9 cellular contexts compared by ENCODE assay signal in genomic region chr20:62356948-62357667, GRCh38. TPM values are rescaled to one million over a fixed set of nuclear protein-coding genes. Genes with fewer than 3 reads are reported as not detected.
DNase-seq lines count a peak whose midpoint lies in the region; ATAC-seq and TF ChIP-seq lines count a peak whose summit lies in the region.
"Had no signal": no experiment of that assay in that cellular context is flagged by ENCODE, and none has a peak within 500 bp of the region (broad histone marks: within the 10 kb centered on the region; RNA-seq: fewer than 3 reads in every experiment).

No MANE protein-coding gene starts in this region.

- intact Hi-C loops in IMR-90 (cut with micrococcal nuclease), result no loop called here

- H3K14ac ChIP-seq in IMR-90 (replicated peaks; ENCODE audit: low read depth, low read length), result no peak overlapping the region; the same call in 1 of the 2 replicates

- peak; percentile 66 for DNase-seq in IMR-90
- DNase-seq in brain microvascular endothelial cell, result peak; percentile 64
- no peak for DNase-seq in activated T-cell treated with anti-CD3 and anti-CD28 coated beads, Interleukin-2, amount 50 U/mL, for 72 hours
- DNase-seq in RPMI8226, result no peak
- DNase-seq: naive thymus-derived CD8-positive, alpha-beta T cell had no signal

- H2BK20ac ChIP-seq in IMR-90 (ENCODE audit: low read depth, low read length), result peak overlapping the region; percentile 39

- H3K4me3 Mint-ChIP-seq in activated T-cell treated with anti-CD3 and anti-CD28 coated beads, Interleukin-2, amount 50 U/mL, for 72 hours, result no peak overlapping the region
- H3K4me3 Mint-ChIP-seq: naive thymus-derived CD8-positive, alpha-beta T cell had no signal

- H2BK120ac ChIP-seq in IMR-90 (ENCODE audit: low read depth, low read length), result peak overlapping the region; percentile 62; the same call in 1 of the 2 replicates

- no peaks in the 10 kb centered on the region for H3K79me1 ChIP-seq in IMR-90 (ENCODE audit: low read depth in 1 of 2, low read length in 2 of 2)

- no peak overlapping the region for H2BK5ac ChIP-seq in IMR-90 (ENCODE audit: low read depth, low read length, poor library complexity, severe bottlenecking)

- peak overlapping the region; percentile 83 for H2AK5ac ChIP-seq in IMR-90 (ENCODE audit: low read depth, low read length)

- ATAC-seq in IMR-90 (ENCODE audit: low read depth) (peak; percentile 65), HG03571 (IDR thresholded peaks at IDR 0.05; ENCODE audit: unreplicated experiment) (no peak), GM21360 (IDR thresholded peaks at IDR 0.05; ENCODE audit: unreplicated experiment) (no peak)
- no peak for ATAC-seq in activated T-cell treated with anti-CD3 and anti-CD28 coated beads, Interleukin-2, amount 50 U/mL, for 72 hours (replicated peaks in 1 of 2)
- ATAC-seq: naive thymus-derived CD8-positive, alpha-beta T cell had no signal

- H3K27ac ChIP-seq in IMR-90 (ENCODE audit: insufficient read depth, low read length) (no peak overlapping the region), brain microvascular endothelial cell (peak overlapping the region; percentile 75), iPS-20b (ENCODE audit: low read length) (peak overlapping the region; percentile 56), temporal lobe (ENCODE audit: low read depth, low read length) (peak overlapping the region; percentile 84)

- no peaks in the 10 kb centered on the region for H3K27me3 ChIP-seq in IMR-90 (ENCODE audit: control insufficient read depth, insufficient read depth, low read length)
- H3K27me3 ChIP-seq in brain microvascular endothelial cell (replicated peaks), result no peaks in the 10 kb centered on the region
- no peaks in the 10 kb centered on the region for H3K27me3 ChIP-seq in iPS-20b (ENCODE audit: insufficient read depth, low read length)

- 11% methylated on average over 5 of the region's 29 CpGs; no CpG with 5 or more reads in 1 of the 2 experiments for WGBS in IMR-90 (ENCODE audit: extremely low coverage in 2 of 2, insufficient read length in 1 of 2), 2 experiments

- no peaks in the 10 kb centered on the region for H3K27me3 Mint-ChIP-seq in activated T-cell treated with anti-CD3 and anti-CD28 coated beads, Interleukin-2, amount 50 U/mL, for 72 hours (ENCODE audit: low read depth)

- H3K4me1 Mint-ChIP-seq in activated T-cell treated with anti-CD3 and anti-CD28 coated beads, Interleukin-2, amount 50 U/mL, for 72 hours (ENCODE audit: low read depth), result no peaks in the 10 kb centered on the region
- H3K4me1 Mint-ChIP-seq: naive thymus-derived CD8-positive, alpha-beta T cell had no signal

- no peak for TF ChIP-seq POLR2A in IMR-90 (IDR thresholded peaks at IDR 0.05; ENCODE audit: low read depth, low read length)

- no peak for TF ChIP-seq RAD21 in IMR-90 (IDR thresholded peaks at IDR 0.05; ENCODE audit: low read length)

- CTCF ChIA-PET in IMR-90 (lab: Yijun Ruan, JAX), result interaction anchor here (1.0 to 1.3 kb wide), 2 partner anchors 11 to 12 kb away, joined by 3 to 4 read pairs; no protein-coding TSS in a partner anchor

- H3K56ac ChIP-seq in IMR-90 (ENCODE audit: extremely low read depth, insufficient read depth, low read length), result no peak overlapping the region

- peak overlapping the region; percentile 20; the same call in 1 of the 2 replicates for H4K91ac ChIP-seq in IMR-90 (ENCODE audit: insufficient read depth, low read depth, low read length)

- in situ Hi-C loops in IMR-90 (cut with MboI; ENCODE audit: low sequenced_read_pairs), result no loop called here
- in situ Hi-C loops in brain microvascular endothelial cell (cut with HindIII; ENCODE audit: low pct_ligation_motif_present, low sequenced_read_pairs), result no loop called here

- H3K9me3 Mint-ChIP-seq in activated T-cell treated with anti-CD3 and anti-CD28 coated beads, Interleukin-2, amount 50 U/mL, for 72 hours, result no peaks in the 10 kb centered on the region
- H3K9me3 Mint-ChIP-seq: naive thymus-derived CD8-positive, alpha-beta T cell had no signal

- H4K8ac ChIP-seq in IMR-90 (ENCODE audit: low read depth in 2 of 2, low read length in 2 of 2), result peak overlapping the region in 1 of 2 experiments; percentile 69; a peak in 1 of 4 replicates

- no peak overlapping the region for H3K27ac Mint-ChIP-seq in activated T-cell treated with anti-CD3 and anti-CD28 coated beads, Interleukin-2, amount 50 U/mL, for 72 hours
- H3K27ac Mint-ChIP-seq: naive thymus-derived CD8-positive, alpha-beta T cell had no signal

- H2AFZ ChIP-seq in IMR-90 (replicated peaks; ENCODE audit: low read length, poor library complexity), result peak overlapping the region; percentile 19

- H3K4me1 ChIP-seq in IMR-90 (ENCODE audit: control insufficient read depth, insufficient read depth, low read length), result peaks cover 28% of the 10 kb centered on the region
- peaks cover 32% of the 10 kb centered on the region for H3K4me1 ChIP-seq in iPS-20b (ENCODE audit: insufficient read depth, low read length)

- H3K4ac ChIP-seq in IMR-90 (ENCODE audit: low read depth, low read length), result no peak overlapping the region

- H3K18ac ChIP-seq in IMR-90 (ENCODE audit: low read depth, low read length), result no peak overlapping the region

- H3K9ac ChIP-seq in IMR-90 (ENCODE audit: low read depth, low read length) (no peak overlapping the region), iPS-20b (ENCODE audit: low read depth, low read length) (no peak overlapping the region)

- no TSS peak for BruUV-seq in IMR-90 (replicated peaks; lab: Mats Ljungman, UMichigan)

- H2AK9ac ChIP-seq in IMR-90 (replicated peaks; ENCODE audit: low read depth, low read length, poor library complexity), result peak overlapping the region; percentile 62

- H2BK15ac ChIP-seq in IMR-90 (ENCODE audit: low read depth, low read length), result no peak overlapping the region

- dilution Hi-C loops in IMR-90 (cut with HindIII; ENCODE audit: low sequenced_read_pairs, unreplicated experiment), result no loop called here

- no peak for TF ChIP-seq CTCF in IMR-90 (conservative IDR thresholded peaks at IDR 0.05; ENCODE audit: low read depth, low read length)
- TF ChIP-seq CTCF in brain microvascular endothelial cell (IDR thresholded peaks at IDR 0.05; ENCODE audit: low read depth, low read length, missing control alignments), result no peak

- no peaks in the 10 kb centered on the region; the same call in 1 of the 2 replicates for H4K20me1 ChIP-seq in IMR-90 (ENCODE audit: insufficient read depth, low read length)

- H3K4me2 ChIP-seq in IMR-90 (ENCODE audit: low read depth, low read length), result peak overlapping the region; percentile 42; the same call in 1 of the 2 replicates

- H3K9me3 ChIP-seq in IMR-90 (ENCODE audit: control insufficient read depth, insufficient read depth, low read length) (no peaks in the 10 kb centered on the region), iPS-20b (ENCODE audit: insufficient read depth, low read depth, low read length) (no peaks in the 10 kb centered on the region)

- no peaks in the 10 kb centered on the region for H3K36me3 Mint-ChIP-seq in activated T-cell treated with anti-CD3 and anti-CD28 coated beads, Interleukin-2, amount 50 U/mL, for 72 hours (ENCODE audit: insufficient read depth in 2 of 2)
- H3K36me3 Mint-ChIP-seq: naive thymus-derived CD8-positive, alpha-beta T cell had no signal

- no peaks in the 10 kb centered on the region for H3K9me1 ChIP-seq in IMR-90 (ENCODE audit: insufficient read depth, low read length)

- H3K4me3 ChIP-seq in IMR-90 (ENCODE audit: insufficient read depth, low read depth, low read length) (no peak overlapping the region), brain microvascular endothelial cell (ENCODE audit: low read depth, low read length) (no peak overlapping the region), iPS-20b (ENCODE audit: low read length) (no peak overlapping the region)

- peaks cover 1% of the 10 kb centered on the region; the same call in 1 of the 2 replicates for H3K36me3 ChIP-seq in IMR-90 (ENCODE audit: control insufficient read depth, insufficient read depth, low read length)
- H3K36me3 ChIP-seq in brain microvascular endothelial cell (replicated peaks), result peaks cover 7% of the 10 kb centered on the region
- H3K36me3 ChIP-seq in iPS-20b (ENCODE audit: insufficient read depth, low read depth, low read length), result peaks cover 14% of the 10 kb centered on the region; the same call in 1 of the 2 replicates

- H4K5ac ChIP-seq in IMR-90 (ENCODE audit: low read depth, low read length), result no peak overlapping the region

- POLR2A ChIA-PET in IMR-90 (lab: Charles Lee; ENCODE audit: unreplicated experiment), result no interaction called here

- no peak overlapping the region for H3K23ac ChIP-seq in IMR-90 (ENCODE audit: low read depth, low read length)

TF ChIP-seq in IMR-90, 13 proteins besides CTCF, POLR2A, EP300 and RAD21:
- TF ChIP-seq FOS (IDR thresholded peaks at IDR 0.05; ENCODE audit: low read depth, low read length) (no peak), RCOR1 (IDR thresholded peaks at IDR 0.05; ENCODE audit: insufficient replicate concordance, low read length) (no peak), MAZ (IDR thresholded peaks at IDR 0.05; ENCODE audit: borderline replicate concordance, low read depth, low read length) (peak; percentile 75), CEBPB (IDR thresholded peaks at IDR 0.05; ENCODE audit: low read depth, low read length) (no peak)

RNA-seq across cellular contexts. Expression of gene LAMA5, which starts 10.0 kb away (rescaled TPM):
- 0.56 and 0.90 TPM in 2 replicates for total RNA-seq in IMR-90 (2012; rRNA removed)
- 7.3 and 11.4 TPM in 2 replicates for polyA plus RNA-seq in IMR-90 (2012; rRNA removed)
- 15.0 and 17.8 TPM in 2 replicates for polyA plus RNA-seq in IMR-90 (2012; cell fraction: cytosol; rRNA removed)
- polyA plus RNA-seq in IMR-90 (2012; cell fraction: nucleus; rRNA removed; ENCODE audit: low replicate concordance), result 27.9 and 77.8 TPM in 2 replicates
- 13.5 TPM for total RNA-seq in temporal lobe
- total RNA-seq in activated T-cell treated with anti-CD3 and anti-CD28 coated beads, Interleukin-2, amount 50 U/mL, for 72 hours, result under 1 TPM; 0.86 to 0.99 TPM

RNA-seq across cellular contexts. Expression of gene RPS21, which starts 29.8 kb away (rescaled TPM):
- 2,710 and 3,846 TPM in 2 replicates for total RNA-seq in IMR-90 (2012; rRNA removed)
- 4,298 and 4,766 TPM in 2 replicates for polyA plus RNA-seq in IMR-90 (2012; rRNA removed)
- polyA plus RNA-seq in IMR-90 (2012; cell fraction: cytosol; rRNA removed), result 31,826 and 47,741 TPM in 2 replicates
- polyA plus RNA-seq in IMR-90 (2012; cell fraction: nucleus; rRNA removed; ENCODE audit: low replicate concordance), result 3,277 and 3,813 TPM in 2 replicates
- 347 TPM for total RNA-seq in temporal lobe
- 1,000 to 10,000 TPM; 2,573 to 2,599 TPM for total RNA-seq in activated T-cell treated with anti-CD3 and anti-CD28 coated beads, Interleukin-2, amount 50 U/mL, for 72 hours

RNA-seq across cellular contexts. Expression of gene CABLES2, which starts 50.0 kb away (rescaled TPM):
- 1.1 and 1.4 TPM in 2 replicates for total RNA-seq in IMR-90 (2012; rRNA removed)
- 5.1 TPM in 2 replicates for polyA plus RNA-seq in IMR-90 (2012; rRNA removed)
- 3.6 and 4.4 TPM in 2 replicates for polyA plus RNA-seq in IMR-90 (2012; cell fraction: cytosol; rRNA removed)
- 6.7 and 6.8 TPM in 2 replicates for polyA plus RNA-seq in IMR-90 (2012; cell fraction: nucleus; rRNA removed; ENCODE audit: low replicate concordance)
- 3.7 TPM for total RNA-seq in temporal lobe
- 1 to 10 TPM; 7.1 to 8.3 TPM for total RNA-seq in activated T-cell treated with anti-CD3 and anti-CD28 coated beads, Interleukin-2, amount 50 U/mL, for 72 hours

RNA-seq across cellular contexts. Expression of gene ADRM1, which starts 54.3 kb away (rescaled TPM):
- total RNA-seq in IMR-90 (2012; rRNA removed), result 96.9 and 103 TPM in 2 replicates
- polyA plus RNA-seq in IMR-90 (2012; rRNA removed), result 149 and 188 TPM in 2 replicates
- 188 and 201 TPM in 2 replicates for polyA plus RNA-seq in IMR-90 (2012; cell fraction: cytosol; rRNA removed)
- 76.7 and 165 TPM in 2 replicates for polyA plus RNA-seq in IMR-90 (2012; cell fraction: nucleus; rRNA removed; ENCODE audit: low replicate concordance)
- total RNA-seq in temporal lobe, result 31.2 TPM
- total RNA-seq in activated T-cell treated with anti-CD3 and anti-CD28 coated beads, Interleukin-2, amount 50 U/mL, for 72 hours, result 100 to 1,000 TPM in 1 of 2 donors, 10 to 100 TPM in 1; 95.4 to 114 TPM

Comparison
In these comparisons a context has a peak if more than half of its experiments do, and no peak if none do; other contexts are left out.
1. DNase-seq: peak in IMR-90 (single experiment) and brain microvascular endothelial cell (single experiment); none in activated T-cell treated with anti-CD3 and anti-CD28 coated beads, Interleukin-2, amount 50 U/mL, for 72 hours (0 of 2) and RPMI8226 (single experiment).